ENCODE assay signal across 1 cellular context in the genomic region with DNA sequence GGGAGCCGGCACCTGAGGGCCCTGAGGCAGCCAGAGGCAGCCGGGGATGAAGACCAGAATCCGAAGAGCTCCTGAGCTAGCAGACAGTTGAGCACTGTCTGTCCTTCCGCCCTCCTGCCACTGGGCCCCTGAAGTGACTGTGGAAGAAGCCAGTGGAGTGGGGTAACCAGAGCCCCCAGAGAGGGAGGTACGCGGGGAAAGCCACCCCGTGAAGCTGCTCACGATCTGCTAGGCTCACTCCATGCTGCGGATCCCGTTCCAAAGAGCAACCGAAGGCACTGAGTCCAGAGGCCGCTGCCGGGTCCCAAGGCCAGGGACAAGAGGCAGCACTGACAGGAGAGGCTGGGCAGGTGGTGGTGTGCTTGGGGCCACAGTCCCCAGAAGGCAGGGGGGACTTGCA.
TF ChIP-seq lines count a peak whose summit lies in the region.

No MANE protein-coding gene starts in this region.

TF ChIP-seq in HepG2, 621 proteins besides CTCF, POLR2A, EP300 and RAD21 (continued from another document and continues in another):
- TF ChIP-seq, protein P1, sequence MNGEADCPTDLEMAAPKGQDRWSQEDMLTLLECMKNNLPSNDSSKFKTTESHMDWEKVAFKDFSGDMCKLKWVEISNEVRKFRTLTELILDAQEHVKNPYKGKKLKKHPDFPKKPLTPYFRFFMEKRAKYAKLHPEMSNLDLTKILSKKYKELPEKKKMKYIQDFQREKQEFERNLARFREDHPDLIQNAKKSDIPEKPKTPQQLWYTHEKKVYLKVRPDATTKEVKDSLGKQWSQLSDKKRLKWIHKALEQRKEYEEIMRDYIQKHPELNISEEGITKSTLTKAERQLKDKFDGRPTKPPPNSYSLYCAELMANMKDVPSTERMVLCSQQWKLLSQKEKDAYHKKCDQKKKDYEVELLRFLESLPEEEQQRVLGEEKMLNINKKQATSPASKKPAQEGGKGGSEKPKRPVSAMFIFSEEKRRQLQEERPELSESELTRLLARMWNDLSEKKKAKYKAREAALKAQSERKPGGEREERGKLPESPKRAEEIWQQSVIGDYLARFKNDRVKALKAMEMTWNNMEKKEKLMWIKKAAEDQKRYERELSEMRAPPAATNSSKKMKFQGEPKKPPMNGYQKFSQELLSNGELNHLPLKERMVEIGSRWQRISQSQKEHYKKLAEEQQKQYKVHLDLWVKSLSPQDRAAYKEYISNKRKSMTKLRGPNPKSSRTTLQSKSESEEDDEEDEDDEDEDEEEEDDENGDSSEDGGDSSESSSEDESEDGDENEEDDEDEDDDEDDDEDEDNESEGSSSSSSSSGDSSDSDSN (CRISPR knock-in tag; IDR thresholded peaks at IDR 0.05) = peak; percentile 95
- TF ChIP-seq ZNF292 (CRISPR knock-in tag; IDR thresholded peaks at IDR 0.05; ENCODE audit: borderline replicate concordance, low read depth) (peak; percentile 27; the same call in 1 of the 2 replicates), NRL (CRISPR knock-in tag; IDR thresholded peaks at IDR 0.05; ENCODE audit: borderline replicate concordance) (0 out of 2 replicates have a peak, but pooled peaks have one; percentile 72), ZNF510 (CRISPR knock-in tag; IDR thresholded peaks at IDR 0.05; ENCODE audit: low read depth) (no peak), HNF4A (CRISPR knock-in tag; IDR thresholded peaks at IDR 0.05) (peak; percentile 86), ZNF205 (CRISPR knock-in tag; IDR thresholded peaks at IDR 0.05) (peak; percentile 69; the same call in 1 of the 2 replicates), MED1 (CRISPR knock-in tag; IDR thresholded peaks at IDR 0.05) (no peak), ZBTB38 (CRISPR knock-in tag; IDR thresholded peaks at IDR 0.05) (peak; percentile 96), ZNF883 (CRISPR knock-in tag; IDR thresholded peaks at IDR 0.05; ENCODE audit: not compliant biosample characterization) (no peak), ZC3H4 (CRISPR knock-in tag; IDR thresholded peaks at IDR 0.05; ENCODE audit: borderline replicate concordance) (no peak), SAP130 (CRISPR knock-in tag; IDR thresholded peaks at IDR 0.05; ENCODE audit: low read depth) (peak; percentile 51), ZNF160 (CRISPR knock-in tag; IDR thresholded peaks at IDR 0.05) (no peak), ZFX (CRISPR knock-in tag; IDR thresholded peaks at IDR 0.05; ENCODE audit: low read depth) (peak; percentile 56), KDM6A (CRISPR knock-in tag; IDR thresholded peaks at IDR 0.05; ENCODE audit: low read depth) (peak; percentile 53; the same call in 1 of the 2 replicates), NONO (IDR thresholded peaks at IDR 0.05) (no peak), NONO (CRISPR knock-in tag; conservative IDR thresholded peaks at IDR 0.05) (0 out of 2 replicates have a peak, but pooled peaks have one; percentile 58), MIER2 (CRISPR knock-in tag; IDR thresholded peaks at IDR 0.05) (0 out of 2 replicates have a peak, but pooled peaks have one; percentile 16), MTA1 (CRISPR knock-in tag; IDR thresholded peaks at IDR 0.05; ENCODE audit: borderline replicate concordance) (peak; percentile 61; the same call in 1 of the 2 replicates), EED (CRISPR knock-in tag; IDR thresholded peaks at IDR 0.05) (no peak), ZMYM3 (CRISPR knock-in tag; IDR thresholded peaks at IDR 0.05) (0 out of 2 replicates have a peak, but pooled peaks have one; percentile 19), TBX2 (CRISPR knock-in tag; IDR thresholded peaks at IDR 0.05; ENCODE audit: borderline replicate concordance) (peak; percentile 38; the same call in 1 of the 2 replicates), KMT2B (CRISPR knock-in tag; IDR thresholded peaks at IDR 0.05) (no peak), ZNF7 (CRISPR knock-in tag; IDR thresholded peaks at IDR 0.05) (no peak), ZNF256 (CRISPR knock-in tag; conservative IDR thresholded peaks at IDR 0.05) (no peak), RXRB (CRISPR knock-in tag; IDR thresholded peaks at IDR 0.05; ENCODE audit: borderline replicate concordance) (0 out of 2 replicates have a peak, but pooled peaks have one; percentile 18), TBX3 (IDR thresholded peaks at IDR 0.05; ENCODE audit: borderline replicate concordance) (no peak), MXI1 (IDR thresholded peaks at IDR 0.05; ENCODE audit: borderline replicate concordance, low read depth, low read length) (peak; percentile 33; the same call in 1 of the 3 replicates)
- TF ChIP-seq, protein P2, sequence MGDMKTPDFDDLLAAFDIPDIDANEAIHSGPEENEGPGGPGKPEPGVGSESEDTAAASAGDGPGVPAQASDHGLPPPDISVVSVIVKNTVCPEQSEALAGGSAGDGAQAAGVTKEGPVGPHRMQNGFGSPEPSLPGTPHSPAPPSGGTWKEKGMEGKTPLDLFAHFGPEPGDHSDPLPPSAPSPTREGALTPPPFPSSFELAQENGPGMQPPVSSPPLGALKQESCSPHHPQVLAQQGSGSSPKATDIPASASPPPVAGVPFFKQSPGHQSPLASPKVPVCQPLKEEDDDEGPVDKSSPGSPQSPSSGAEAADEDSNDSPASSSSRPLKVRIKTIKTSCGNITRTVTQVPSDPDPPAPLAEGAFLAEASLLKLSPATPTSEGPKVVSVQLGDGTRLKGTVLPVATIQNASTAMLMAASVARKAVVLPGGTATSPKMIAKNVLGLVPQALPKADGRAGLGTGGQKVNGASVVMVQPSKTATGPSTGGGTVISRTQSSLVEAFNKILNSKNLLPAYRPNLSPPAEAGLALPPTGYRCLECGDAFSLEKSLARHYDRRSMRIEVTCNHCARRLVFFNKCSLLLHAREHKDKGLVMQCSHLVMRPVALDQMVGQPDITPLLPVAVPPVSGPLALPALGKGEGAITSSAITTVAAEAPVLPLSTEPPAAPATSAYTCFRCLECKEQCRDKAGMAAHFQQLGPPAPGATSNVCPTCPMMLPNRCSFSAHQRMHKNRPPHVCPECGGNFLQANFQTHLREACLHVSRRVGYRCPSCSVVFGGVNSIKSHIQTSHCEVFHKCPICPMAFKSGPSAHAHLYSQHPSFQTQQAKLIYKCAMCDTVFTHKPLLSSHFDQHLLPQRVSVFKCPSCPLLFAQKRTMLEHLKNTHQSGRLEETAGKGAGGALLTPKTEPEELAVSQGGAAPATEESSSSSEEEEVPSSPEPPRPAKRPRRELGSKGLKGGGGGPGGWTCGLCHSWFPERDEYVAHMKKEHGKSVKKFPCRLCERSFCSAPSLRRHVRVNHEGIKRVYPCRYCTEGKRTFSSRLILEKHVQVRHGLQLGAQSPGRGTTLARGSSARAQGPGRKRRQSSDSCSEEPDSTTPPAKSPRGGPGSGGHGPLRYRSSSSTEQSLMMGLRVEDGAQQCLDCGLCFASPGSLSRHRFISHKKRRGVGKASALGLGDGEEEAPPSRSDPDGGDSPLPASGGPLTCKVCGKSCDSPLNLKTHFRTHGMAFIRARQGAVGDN (CRISPR knock-in tag; IDR thresholded peaks at IDR 0.05) = peak; percentile 85
- TF ChIP-seq, protein P3, sequence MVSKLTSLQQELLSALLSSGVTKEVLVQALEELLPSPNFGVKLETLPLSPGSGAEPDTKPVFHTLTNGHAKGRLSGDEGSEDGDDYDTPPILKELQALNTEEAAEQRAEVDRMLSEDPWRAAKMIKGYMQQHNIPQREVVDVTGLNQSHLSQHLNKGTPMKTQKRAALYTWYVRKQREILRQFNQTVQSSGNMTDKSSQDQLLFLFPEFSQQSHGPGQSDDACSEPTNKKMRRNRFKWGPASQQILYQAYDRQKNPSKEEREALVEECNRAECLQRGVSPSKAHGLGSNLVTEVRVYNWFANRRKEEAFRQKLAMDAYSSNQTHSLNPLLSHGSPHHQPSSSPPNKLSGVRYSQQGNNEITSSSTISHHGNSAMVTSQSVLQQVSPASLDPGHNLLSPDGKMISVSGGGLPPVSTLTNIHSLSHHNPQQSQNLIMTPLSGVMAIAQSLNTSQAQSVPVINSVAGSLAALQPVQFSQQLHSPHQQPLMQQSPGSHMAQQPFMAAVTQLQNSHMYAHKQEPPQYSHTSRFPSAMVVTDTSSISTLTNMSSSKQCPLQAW (CRISPR knock-in tag; IDR thresholded peaks at IDR 0.05) = 0 out of 2 replicates have a peak, but pooled peaks have one; percentile 49
- TF ChIP-seq, protein P4, sequence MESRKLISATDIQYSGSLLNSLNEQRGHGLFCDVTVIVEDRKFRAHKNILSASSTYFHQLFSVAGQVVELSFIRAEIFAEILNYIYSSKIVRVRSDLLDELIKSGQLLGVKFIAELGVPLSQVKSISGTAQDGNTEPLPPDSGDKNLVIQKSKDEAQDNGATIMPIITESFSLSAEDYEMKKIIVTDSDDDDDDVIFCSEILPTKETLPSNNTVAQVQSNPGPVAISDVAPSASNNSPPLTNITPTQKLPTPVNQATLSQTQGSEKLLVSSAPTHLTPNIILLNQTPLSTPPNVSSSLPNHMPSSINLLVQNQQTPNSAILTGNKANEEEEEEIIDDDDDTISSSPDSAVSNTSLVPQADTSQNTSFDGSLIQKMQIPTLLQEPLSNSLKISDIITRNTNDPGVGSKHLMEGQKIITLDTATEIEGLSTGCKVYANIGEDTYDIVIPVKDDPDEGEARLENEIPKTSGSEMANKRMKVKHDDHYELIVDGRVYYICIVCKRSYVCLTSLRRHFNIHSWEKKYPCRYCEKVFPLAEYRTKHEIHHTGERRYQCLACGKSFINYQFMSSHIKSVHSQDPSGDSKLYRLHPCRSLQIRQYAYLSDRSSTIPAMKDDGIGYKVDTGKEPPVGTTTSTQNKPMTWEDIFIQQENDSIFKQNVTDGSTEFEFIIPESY (CRISPR knock-in tag; IDR thresholded peaks at IDR 0.05) = peak; percentile 76
- TF ChIP-seq, protein P5, sequence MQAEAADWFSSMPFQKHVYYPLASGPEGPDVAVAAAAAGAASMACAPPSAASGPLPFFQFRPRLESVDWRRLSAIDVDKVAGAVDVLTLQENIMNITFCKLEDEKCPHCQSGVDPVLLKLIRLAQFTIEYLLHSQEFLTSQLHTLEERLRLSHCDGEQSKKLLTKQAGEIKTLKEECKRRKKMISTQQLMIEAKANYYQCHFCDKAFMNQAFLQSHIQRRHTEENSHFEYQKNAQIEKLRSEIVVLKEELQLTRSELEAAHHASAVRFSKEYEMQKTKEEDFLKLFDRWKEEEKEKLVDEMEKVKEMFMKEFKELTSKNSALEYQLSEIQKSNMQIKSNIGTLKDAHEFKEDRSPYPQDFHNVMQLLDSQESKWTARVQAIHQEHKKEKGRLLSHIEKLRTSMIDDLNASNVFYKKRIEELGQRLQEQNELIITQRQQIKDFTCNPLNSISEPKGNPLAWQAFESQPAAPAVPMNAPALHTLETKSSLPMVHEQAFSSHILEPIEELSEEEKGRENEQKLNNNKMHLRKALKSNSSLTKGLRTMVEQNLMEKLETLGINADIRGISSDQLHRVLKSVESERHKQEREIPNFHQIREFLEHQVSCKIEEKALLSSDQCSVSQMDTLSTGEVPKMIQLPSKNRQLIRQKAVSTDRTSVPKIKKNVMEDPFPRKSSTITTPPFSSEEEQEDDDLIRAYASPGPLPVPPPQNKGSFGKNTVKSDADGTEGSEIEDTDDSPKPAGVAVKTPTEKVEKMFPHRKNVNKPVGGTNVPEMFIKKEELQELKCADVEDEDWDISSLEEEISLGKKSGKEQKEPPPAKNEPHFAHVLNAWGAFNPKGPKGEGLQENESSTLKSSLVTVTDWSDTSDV (CRISPR knock-in tag; IDR thresholded peaks at IDR 0.05) = 0 out of 2 replicates have a peak, but pooled peaks have one; percentile 64
- TF ChIP-seq, protein P6, sequence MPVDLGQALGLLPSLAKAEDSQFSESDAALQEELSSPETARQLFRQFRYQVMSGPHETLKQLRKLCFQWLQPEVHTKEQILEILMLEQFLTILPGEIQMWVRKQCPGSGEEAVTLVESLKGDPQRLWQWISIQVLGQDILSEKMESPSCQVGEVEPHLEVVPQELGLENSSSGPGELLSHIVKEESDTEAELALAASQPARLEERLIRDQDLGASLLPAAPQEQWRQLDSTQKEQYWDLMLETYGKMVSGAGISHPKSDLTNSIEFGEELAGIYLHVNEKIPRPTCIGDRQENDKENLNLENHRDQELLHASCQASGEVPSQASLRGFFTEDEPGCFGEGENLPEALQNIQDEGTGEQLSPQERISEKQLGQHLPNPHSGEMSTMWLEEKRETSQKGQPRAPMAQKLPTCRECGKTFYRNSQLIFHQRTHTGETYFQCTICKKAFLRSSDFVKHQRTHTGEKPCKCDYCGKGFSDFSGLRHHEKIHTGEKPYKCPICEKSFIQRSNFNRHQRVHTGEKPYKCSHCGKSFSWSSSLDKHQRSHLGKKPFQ (CRISPR knock-in tag; IDR thresholded peaks at IDR 0.05; ENCODE audit: insufficient replicate concordance) = peak; percentile 77
- TF ChIP-seq, protein P7, sequence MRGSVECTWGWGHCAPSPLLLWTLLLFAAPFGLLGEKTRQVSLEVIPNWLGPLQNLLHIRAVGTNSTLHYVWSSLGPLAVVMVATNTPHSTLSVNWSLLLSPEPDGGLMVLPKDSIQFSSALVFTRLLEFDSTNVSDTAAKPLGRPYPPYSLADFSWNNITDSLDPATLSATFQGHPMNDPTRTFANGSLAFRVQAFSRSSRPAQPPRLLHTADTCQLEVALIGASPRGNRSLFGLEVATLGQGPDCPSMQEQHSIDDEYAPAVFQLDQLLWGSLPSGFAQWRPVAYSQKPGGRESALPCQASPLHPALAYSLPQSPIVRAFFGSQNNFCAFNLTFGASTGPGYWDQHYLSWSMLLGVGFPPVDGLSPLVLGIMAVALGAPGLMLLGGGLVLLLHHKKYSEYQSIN (CRISPR knock-in tag; IDR thresholded peaks at IDR 0.05; ENCODE audit: borderline replicate concordance) = no peak
- TF ChIP-seq, protein P8, sequence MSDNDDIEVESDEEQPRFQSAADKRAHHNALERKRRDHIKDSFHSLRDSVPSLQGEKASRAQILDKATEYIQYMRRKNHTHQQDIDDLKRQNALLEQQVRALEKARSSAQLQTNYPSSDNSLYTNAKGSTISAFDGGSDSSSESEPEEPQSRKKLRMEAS (IDR thresholded peaks at IDR 0.05) = peak; percentile 39; the same call in 1 of the 2 replicates
